Comparison of ENCODE assay signal across 8 cellular contexts in genomic region chr12:130592641-130593040, GRCh38.
"Had no signal": no experiment of that assay in that cellular context is flagged by ENCODE, and none has a peak within 500 bp of the region (broad histone marks: within the 10 kb centered on the region; RNA-seq: fewer than 3 reads in every experiment).

No MANE protein-coding gene starts in this region.

- ATAC-seq: GM23338, HCT116, K562 had no signal

- H3K4me3 ChIP-seq: GM23338, HAP-1, K562 had no signal

- DNase-seq: H7, HFFc6, IMR-90, KG1 had no signal

- H3K9me3 ChIP-seq: HAP-1 had no signal

- H3K36me3 ChIP-seq: HAP-1 had no signal

- H3K4me1 ChIP-seq: HAP-1 had no signal

- H3K4me2 ChIP-seq: GM23338 had no signal

- H2AFZ ChIP-seq: GM23338 had no signal
